Comparison of ENCODE assay signal across 14 cellular contexts in genomic region chr3:102132370-102132769, GRCh38.
DNase-seq lines count a peak whose midpoint lies in the region; TF ChIP-seq lines count a peak whose summit lies in the region.
"Had no signal": no experiment of that assay in that cellular context is flagged by ENCODE, and none has a peak within 500 bp of the region (broad histone marks: within the 10 kb centered on the region; RNA-seq: fewer than 3 reads in every experiment).

No MANE protein-coding gene starts in this region.

- H3K9me2 ChIP-seq in hepatocyte (replicated peaks; ENCODE audit: insufficient read depth), result no peaks in the 10 kb centered on the region

- TF ChIP-seq EP300 in esophagus muscularis mucosa (IDR thresholded peaks at IDR 0.05), result no peak

- peak overlapping the region; percentile 65 to 90 (median 78) for H3K27ac ChIP-seq in esophagus muscularis mucosa (replicated peaks in 1 of 4)
- H3K27ac ChIP-seq in hepatocyte, result peak overlapping the region; percentile 22

- H2AFZ ChIP-seq in hepatocyte, result no peak overlapping the region

- H3K4me3 ChIP-seq in esophagus muscularis mucosa (no peak overlapping the region), hepatocyte (no peak overlapping the region), skeletal muscle cell (ENCODE audit: low read depth, low read length) (no peak overlapping the region)
- H3K4me3 ChIP-seq: MG63 had no signal

- H3K36me3 ChIP-seq in esophagus muscularis mucosa, result no peaks in the 10 kb centered on the region
- H3K36me3 ChIP-seq in hepatocyte (replicated peaks; ENCODE audit: insufficient read depth, low read depth), result no peaks in the 10 kb centered on the region
- H3K36me3 ChIP-seq: MG63 had no signal

- H3K4me1 ChIP-seq in esophagus muscularis mucosa (peaks cover 12 to 45% (median 41%) of the 10 kb centered on the region in 4 donors), hepatocyte (ENCODE audit: insufficient read depth) (peaks cover 17% of the 10 kb centered on the region)

- H3K9me3 ChIP-seq in esophagus muscularis mucosa, result no peaks in the 10 kb centered on the region
- H3K9me3 ChIP-seq in hepatocyte (ENCODE audit: low read depth), result no peaks in the 10 kb centered on the region
- H3K9me3 ChIP-seq: MG63 had no signal

- no peaks in the 10 kb centered on the region for H3K79me2 ChIP-seq in hepatocyte

- H3K27me3 ChIP-seq in esophagus muscularis mucosa, result peaks cover 0 to 3% (median 0%) of the 10 kb centered on the region in 4 donors
- no peaks in the 10 kb centered on the region for H3K27me3 ChIP-seq in hepatocyte
- H3K27me3 ChIP-seq: MG63 had no signal

- no peak for TF ChIP-seq CTCF in esophagus muscularis mucosa (IDR thresholded peaks at IDR 0.05)
- no peak for TF ChIP-seq CTCF in hepatocyte (IDR thresholded peaks at IDR 0.05; ENCODE audit: poor library complexity)

- DNase-seq in NCI-H226 (peak; percentile 35), esophagus muscularis mucosa (ENCODE audit: extremely low spot score) (no peak), hepatocyte (ENCODE audit: low spot score) (peak; percentile 24), skeletal muscle cell (ENCODE audit: low read depth) (peak; percentile 67), nucleus accumbens (lab: John Stamatoyannopoulos, UW) (no peak), mucosa of gallbladder (ENCODE audit: low spot score) (no peak)
- no peak for DNase-seq in stimulated activated CD4-positive, alpha-beta T cell treated with anti-CD3 and anti-CD28 coated beads, Interleukin-12 subunit alpha, Interleukin-12 subunit beta, amount 100 ng/mL, for 4 hours
- DNase-seq in stimulated activated CD4-positive, alpha-beta T cell treated with anti-CD3 and anti-CD28 coated beads, Interleukin-2, amount 100 ng/mL, for 24 hours, result no peak
- DNase-seq: activated CD4-positive, alpha-beta T cell treated with anti-CD3 and anti-CD28 coated beads for 48 hours; CD8-positive, alpha-beta T cell; DMS79 treated with DMSO at 0.1 percent for 48 hours; MG63; NCI-H446; RPMI8226 had no signal

- H3K4me2 ChIP-seq in hepatocyte, result no peak overlapping the region

- no peak for TF ChIP-seq POLR2A in esophagus muscularis mucosa (IDR thresholded peaks at IDR 0.05; ENCODE audit: low read depth)

- intact Hi-C loops in esophagus muscularis mucosa (cut with DNase I), result loop anchor here (10.0 kb wide), 1 partner anchor 288 kb away; the partner anchor contains the start of gene NFKBIZ

- H4K20me1 ChIP-seq in hepatocyte (ENCODE audit: insufficient read depth, poor library complexity, severe bottlenecking), result no peaks in the 10 kb centered on the region

Comparison
In these comparisons a context has a peak if more than half of its experiments do, and no peak if none do; other contexts are left out.
1. DNase-seq: peak in NCI-H226 (single experiment), hepatocyte (single experiment) and skeletal muscle cell (single experiment); none in esophagus muscularis mucosa (single experiment), nucleus accumbens (0 of 56), stimulated activated CD4-positive, alpha-beta T cell treated with anti-CD3 and anti-CD28 coated beads, Interleukin-12 subunit alpha, Interleukin-12 subunit beta, amount 100 ng/mL, for 4 hours (single experiment), stimulated activated CD4-positive, alpha-beta T cell treated with anti-CD3 and anti-CD28 coated beads, Interleukin-2, amount 100 ng/mL, for 24 hours (0 of 2) and mucosa of gallbladder (single experiment).